Comparison of ENCODE assay signal across 1 cellular context in the genomic region with DNA sequence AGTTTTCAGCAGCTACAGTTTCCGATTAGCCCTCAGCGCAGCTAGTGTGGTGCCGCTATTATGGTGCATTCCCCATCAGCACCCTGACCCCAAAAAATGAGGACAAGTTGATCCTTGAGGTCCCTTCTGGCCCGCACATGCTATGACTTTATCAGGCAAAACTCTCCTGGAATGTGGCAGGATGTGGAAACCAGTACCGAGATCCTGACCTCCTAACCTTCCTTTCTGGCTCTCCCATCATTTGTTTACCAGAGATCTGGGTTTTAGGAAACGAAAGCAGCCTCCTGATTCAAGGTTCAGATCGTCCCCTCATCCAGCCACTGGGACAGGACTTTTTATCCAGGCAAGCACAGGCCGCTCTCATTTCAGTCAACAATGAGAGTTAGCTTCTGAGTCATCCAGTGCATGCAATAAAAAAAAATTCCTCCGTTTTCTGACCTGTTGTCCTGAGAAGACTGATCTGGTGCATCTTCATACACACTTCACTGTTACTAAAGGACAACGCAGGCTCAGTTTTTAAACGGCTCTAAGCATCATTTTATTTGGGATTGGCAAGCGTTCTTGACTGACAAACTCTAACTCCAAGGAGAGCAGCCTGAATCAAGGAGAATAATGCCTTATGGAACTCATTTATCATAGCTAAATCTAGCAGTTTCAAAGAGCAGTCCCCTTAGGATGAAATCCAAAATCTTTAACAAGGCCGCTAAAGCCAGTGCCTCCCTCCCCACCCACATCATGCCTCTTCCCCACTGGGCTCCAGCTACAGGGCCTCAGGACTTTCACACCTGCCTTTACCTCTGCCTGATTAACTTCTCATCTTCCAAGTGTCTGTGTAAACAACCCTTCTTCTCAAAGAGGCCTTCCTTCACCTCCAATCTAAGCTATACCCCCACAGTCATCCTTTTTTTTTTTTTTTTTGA.
TF ChIP-seq lines count a peak whose summit lies in the region.

No MANE protein-coding gene starts in this region.

TF ChIP-seq in HepG2, 621 proteins besides CTCF, POLR2A, EP300 and RAD21 (continued from another document):
- TF ChIP-seq, protein P1, sequence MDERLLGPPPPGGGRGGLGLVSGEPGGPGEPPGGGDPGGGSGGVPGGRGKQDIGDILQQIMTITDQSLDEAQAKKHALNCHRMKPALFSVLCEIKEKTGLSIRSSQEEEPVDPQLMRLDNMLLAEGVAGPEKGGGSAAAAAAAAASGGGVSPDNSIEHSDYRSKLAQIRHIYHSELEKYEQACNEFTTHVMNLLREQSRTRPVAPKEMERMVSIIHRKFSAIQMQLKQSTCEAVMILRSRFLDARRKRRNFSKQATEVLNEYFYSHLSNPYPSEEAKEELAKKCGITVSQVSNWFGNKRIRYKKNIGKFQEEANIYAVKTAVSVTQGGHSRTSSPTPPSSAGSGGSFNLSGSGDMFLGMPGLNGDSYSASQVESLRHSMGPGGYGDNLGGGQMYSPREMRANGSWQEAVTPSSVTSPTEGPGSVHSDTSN (CRISPR knock-in tag; IDR thresholded peaks at IDR 0.05), result no peak
- TF ChIP-seq YEATS2 (CRISPR knock-in tag; IDR thresholded peaks at IDR 0.05; ENCODE audit: borderline replicate concordance) (peak; percentile 36; the same call in 1 of the 2 replicates), ZNF124 (CRISPR knock-in tag; IDR thresholded peaks at IDR 0.05) (no peak), KDM5A (IDR thresholded peaks at IDR 0.05; ENCODE audit: borderline replicate concordance, low read length) (no peak), ZNF879 (CRISPR knock-in tag; IDR thresholded peaks at IDR 0.05) (no peak), ARHGAP35 (CRISPR knock-in tag; IDR thresholded peaks at IDR 0.05; ENCODE audit: borderline replicate concordance) (no peak), CENPT (CRISPR knock-in tag; IDR thresholded peaks at IDR 0.05; ENCODE audit: low read depth) (no peak), ZNF441 (CRISPR knock-in tag; IDR thresholded peaks at IDR 0.05; ENCODE audit: borderline replicate concordance) (no peak), MED13 (CRISPR knock-in tag; IDR thresholded peaks at IDR 0.05) (0 out of 2 replicates have a peak, but pooled peaks have one; percentile 57), ZNF709 (CRISPR knock-in tag; IDR thresholded peaks at IDR 0.05) (no peak), HNRNPUL1 (IDR thresholded peaks at IDR 0.05; ENCODE audit: low read depth, low read length) (no peak), SMARCC2 (IDR thresholded peaks at IDR 0.05) (no peak), NFIC (IDR thresholded peaks at IDR 0.05; ENCODE audit: low read length) (0 out of 2 replicates have a peak, but pooled peaks have one; percentile 55), ZKSCAN5 (CRISPR knock-in tag; IDR thresholded peaks at IDR 0.05) (no peak), MTA1 (CRISPR knock-in tag; IDR thresholded peaks at IDR 0.05; ENCODE audit: borderline replicate concordance) (no peak), SUZ12 (IDR thresholded peaks at IDR 0.05; ENCODE audit: low read depth, low read length) (no peak), ZNF724P (CRISPR knock-in tag; IDR thresholded peaks at IDR 0.05; ENCODE audit: borderline replicate concordance) (no peak), ZNF7 (CRISPR knock-in tag; IDR thresholded peaks at IDR 0.05) (no peak), SMARCE1 (IDR thresholded peaks at IDR 0.05; ENCODE audit: borderline replicate concordance) (no peak), ZMYM3 (CRISPR knock-in tag; IDR thresholded peaks at IDR 0.05) (no peak)
- TF ChIP-seq, protein P2, sequence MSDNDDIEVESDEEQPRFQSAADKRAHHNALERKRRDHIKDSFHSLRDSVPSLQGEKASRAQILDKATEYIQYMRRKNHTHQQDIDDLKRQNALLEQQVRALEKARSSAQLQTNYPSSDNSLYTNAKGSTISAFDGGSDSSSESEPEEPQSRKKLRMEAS (IDR thresholded peaks at IDR 0.05), result peak; percentile 63
- TF ChIP-seq, protein P3, sequence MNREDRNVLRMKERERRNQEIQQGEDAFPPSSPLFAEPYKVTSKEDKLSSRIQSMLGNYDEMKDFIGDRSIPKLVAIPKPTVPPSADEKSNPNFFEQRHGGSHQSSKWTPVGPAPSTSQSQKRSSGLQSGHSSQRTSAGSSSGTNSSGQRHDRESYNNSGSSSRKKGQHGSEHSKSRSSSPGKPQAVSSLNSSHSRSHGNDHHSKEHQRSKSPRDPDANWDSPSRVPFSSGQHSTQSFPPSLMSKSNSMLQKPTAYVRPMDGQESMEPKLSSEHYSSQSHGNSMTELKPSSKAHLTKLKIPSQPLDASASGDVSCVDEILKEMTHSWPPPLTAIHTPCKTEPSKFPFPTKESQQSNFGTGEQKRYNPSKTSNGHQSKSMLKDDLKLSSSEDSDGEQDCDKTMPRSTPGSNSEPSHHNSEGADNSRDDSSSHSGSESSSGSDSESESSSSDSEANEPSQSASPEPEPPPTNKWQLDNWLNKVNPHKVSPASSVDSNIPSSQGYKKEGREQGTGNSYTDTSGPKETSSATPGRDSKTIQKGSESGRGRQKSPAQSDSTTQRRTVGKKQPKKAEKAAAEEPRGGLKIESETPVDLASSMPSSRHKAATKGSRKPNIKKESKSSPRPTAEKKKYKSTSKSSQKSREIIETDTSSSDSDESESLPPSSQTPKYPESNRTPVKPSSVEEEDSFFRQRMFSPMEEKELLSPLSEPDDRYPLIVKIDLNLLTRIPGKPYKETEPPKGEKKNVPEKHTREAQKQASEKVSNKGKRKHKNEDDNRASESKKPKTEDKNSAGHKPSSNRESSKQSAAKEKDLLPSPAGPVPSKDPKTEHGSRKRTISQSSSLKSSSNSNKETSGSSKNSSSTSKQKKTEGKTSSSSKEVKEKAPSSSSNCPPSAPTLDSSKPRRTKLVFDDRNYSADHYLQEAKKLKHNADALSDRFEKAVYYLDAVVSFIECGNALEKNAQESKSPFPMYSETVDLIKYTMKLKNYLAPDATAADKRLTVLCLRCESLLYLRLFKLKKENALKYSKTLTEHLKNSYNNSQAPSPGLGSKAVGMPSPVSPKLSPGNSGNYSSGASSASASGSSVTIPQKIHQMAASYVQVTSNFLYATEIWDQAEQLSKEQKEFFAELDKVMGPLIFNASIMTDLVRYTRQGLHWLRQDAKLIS (CRISPR knock-in tag; IDR thresholded peaks at IDR 0.05), result 0 out of 2 replicates have a peak, but pooled peaks have one; percentile 46
